21 cellular contexts compared by ENCODE assay signal in genomic region chr5:1254196-1254595, GRCh38.
"Had no signal": no experiment of that assay in that cellular context is flagged by ENCODE, and none has a peak within 500 bp of the region (broad histone marks: within the 10 kb centered on the region; RNA-seq: fewer than 3 reads in every experiment).

No MANE protein-coding gene starts in this region.

- ATAC-seq: Panc1, SK-N-SH treated with all-trans-retinoic acid at 6 μM for 48 hours had no signal

- H3K4me1 ChIP-seq: ascending aorta, SJSA1 had no signal

- H3K27ac ChIP-seq: ascending aorta, cardiac muscle cell, SJSA1, VCaP had no signal

- H3K4me3 ChIP-seq: ascending aorta, cardiac muscle cell, SJSA1 had no signal

- H3K9me3 ChIP-seq: ascending aorta, SJSA1 had no signal

- H3K27me3 ChIP-seq: ascending aorta, cardiac muscle cell had no signal

- H3K36me3 ChIP-seq: ascending aorta, cardiac muscle cell had no signal

- DNase-seq: activated CD4-positive, CD25-positive, alpha-beta regulatory T cell; activated CD8-positive, alpha-beta memory T cell treated with anti-CD3 and anti-CD28 coated beads for 24 hours; activated CD8-positive, alpha-beta memory T cell treated with anti-CD3 and anti-CD28 coated beads, Interleukin-2, amount 50 U/mL, for 48 hours; amygdala; cortex of kidney; NCI-H1048; NCI-H1105 treated with DMSO at 0.1 percent for 48 hours; NCI-H1436; NCI-H1694; NCI-H1930; NCI-H2081 treated with DMSO at 0.1 percent for 48 hours; NCI-H345; NCI-H524 treated with DMSO at 0.1 percent for 48 hours; SHP77 treated with DMSO at 0.1 percent for 48 hours; SW 1271 had no signal
